In the genomic region with DNA sequence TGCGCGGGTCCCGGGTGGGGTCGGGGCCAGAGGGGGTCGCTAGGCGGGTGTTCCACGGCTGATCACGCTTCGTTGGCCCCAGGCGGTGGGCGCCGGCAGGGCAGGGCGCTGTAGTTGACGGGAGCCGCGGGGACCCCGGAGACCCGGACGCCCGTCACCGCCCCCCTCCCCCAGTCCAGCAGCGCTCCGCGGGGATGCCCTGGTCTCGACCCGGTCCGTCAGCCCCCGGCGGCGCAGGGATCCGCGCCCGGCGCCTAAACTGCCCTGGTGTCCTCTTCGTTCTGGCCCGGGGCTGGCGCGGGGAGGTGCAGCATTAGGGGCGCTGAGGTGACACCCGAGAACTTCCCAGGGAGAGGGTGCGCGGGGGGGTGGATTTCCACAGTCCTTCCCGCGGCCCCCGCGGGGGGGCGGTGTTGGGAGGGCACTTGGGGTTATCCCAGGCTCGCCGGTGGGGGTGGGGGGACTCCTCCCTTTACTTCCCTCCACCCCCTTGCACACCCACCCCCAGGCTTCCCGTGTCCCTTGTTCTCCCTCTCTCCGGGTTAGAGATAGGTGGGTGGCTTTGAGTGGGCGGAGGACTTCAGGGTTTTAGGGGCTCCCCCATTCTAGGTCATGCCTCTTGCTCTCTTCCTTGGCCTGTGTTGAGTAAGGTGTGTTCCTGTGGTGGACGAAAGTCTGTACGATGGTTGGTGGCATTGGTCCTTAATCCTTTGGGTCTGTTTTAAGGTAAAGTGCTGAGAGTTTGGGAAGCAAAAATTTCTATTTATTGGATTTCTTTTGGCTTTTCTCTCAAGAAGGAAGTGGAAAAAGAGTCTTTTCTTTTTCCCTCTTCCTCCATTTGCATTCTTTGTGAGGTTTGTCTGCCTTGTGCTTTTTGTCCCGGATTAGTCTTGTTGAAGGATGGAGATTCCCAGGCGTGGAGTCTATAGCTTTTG, we compare ENCODE assay signal across 8 cellular contexts. TPM values are rescaled to one million over a fixed set of nuclear protein-coding genes. Genes with fewer than 3 reads are reported as not detected.
A peak's percentile ranks its signal among the peaks of the same experiment; 100 is the strongest.
DNase-seq lines count a peak whose midpoint lies in the region; ATAC-seq, FAIRE-seq and TF ChIP-seq lines count a peak whose summit lies in the region.

No MANE protein-coding gene starts in this region.

- H3K18ac ChIP-seq in H1 (ENCODE audit: extremely low read depth, low read length): peak overlapping the region; percentile 35; the same call in 1 of the 2 replicates

- no peak overlapping the region for H3K23ac ChIP-seq in H1 (ENCODE audit: insufficient read length)

- peaks cover 20% of the 10 kb centered on the region for H3K36me3 Mint-ChIP-seq in mesothelial cell of epicardium

- TF ChIP-seq CTCF in H1 (IDR thresholded peaks at IDR 0.05; ENCODE audit: control extremely low read depth in 1 of 3, insufficient read depth in 1 of 3, low read depth in 1 of 3, low read length in 3 of 3): peak in 2 of 3 experiments; percentile 23 to 33; a peak in 2 of 4 replicates
- no peak for TF ChIP-seq CTCF in mesothelial cell of epicardium (IDR thresholded peaks at IDR 0.05; ENCODE audit: unreplicated experiment)

- peak overlapping the region; percentile 47 for H4K5ac ChIP-seq in H1 (ENCODE audit: insufficient read length, low read depth, low read length)

- POLR2A ChIA-PET in H1 (lab: Charles Lee; ENCODE audit: partially characterized antibody): interaction anchor here (0.8 to 2.5 kb wide), 11 partner anchors 13 to 586 kb away, joined by 3 to 10 read pairs (median 4); partner anchors contain the start of genes CLDN11, PRKCI and RPL22L1

- peak overlapping the region; percentile 54; the same call in 1 of the 2 replicates for H2BK5ac ChIP-seq in H1 (ENCODE audit: low read depth, low read length)

- H3K14ac ChIP-seq in H1 (ENCODE audit: insufficient read length): no peak overlapping the region

- no peaks in the 10 kb centered on the region for H3K79me1 ChIP-seq in H1 (ENCODE audit: low read depth, low read length)

- H2AK5ac ChIP-seq in H1 (ENCODE audit: low read depth, low read length): peak overlapping the region; percentile 70; the same call in 1 of the 2 replicates

- peak overlapping the region; percentile 99 for H3K27ac Mint-ChIP-seq in mesothelial cell of epicardium

- peak overlapping the region; percentile 87 for H3K4me3 Mint-ChIP-seq in mesothelial cell of epicardium

- CTCF ChIA-PET in H1 (lab: Charles Lee; ENCODE audit: partially characterized antibody): interaction anchor here (1.0 to 1.7 kb wide), 2 partner anchors 12 to 55 kb away, joined by 3 to 7 read pairs; no protein-coding TSS in a partner anchor

- peak; percentile 73 for DNase-seq in NCI-H1436 (lab: John Stamatoyannopoulos, UW)
- DNase-seq in NCI-H1436 treated with DMSO at 0.1 percent for 48 hours (lab: John Stamatoyannopoulos, UW): no peak
- peak; percentile 30 to 68 for DNase-seq in NCI-H526 (lab: John Stamatoyannopoulos, UW)
- DNase-seq in activated CD8-positive, alpha-beta memory T cell treated with anti-CD3 and anti-CD28 coated beads for 48 hours (ENCODE audit: low read depth in 2 of 3, low spot score in 2 of 3): peak; percentile 48 to 56 (median 52)
- DNase-seq in H1 (ENCODE audit: low read depth in 1 of 2, low spot score in 2 of 2): peak in 1 of 2 experiments; percentile 87
- peak; percentile 56 to 73 for DNase-seq in mesothelial cell of epicardium (ENCODE audit: low spot score in 2 of 2, unreplicated experiment in 2 of 2)
- peak; percentile 63 to 66 for DNase-seq in stimulated activated CD8-positive, alpha-beta memory T cell treated with anti-CD3 and anti-CD28 coated beads, Interleukin-15, amount 100 ng/mL, for 48 hours (ENCODE audit: low read depth in 2 of 2)

- H3K79me2 ChIP-seq in H1 (ENCODE audit: control insufficient read depth in 1 of 2, insufficient read depth in 2 of 2, low read length in 2 of 2): peaks cover 25 to 50% of the 10 kb centered on the region in 2 experiments

- no peaks in the 10 kb centered on the region for H3K27me3 ChIP-seq in H1 (replicated peaks in 1 of 4; ENCODE audit: control insufficient read depth in 3 of 4, extremely low read depth in 1 of 4, insufficient read depth in 3 of 4, low read length in 3 of 4)

- H3K4ac ChIP-seq in H1 (replicated peaks; ENCODE audit: insufficient read length, low read depth, low read length): no peak overlapping the region

- no peak for FAIRE-seq in H1 (lab: Jason Lieb, UNC)

- H3K4me1 Mint-ChIP-seq in mesothelial cell of epicardium: peaks cover 67% of the 10 kb centered on the region

- H3K9me3 Mint-ChIP-seq in mesothelial cell of epicardium: no peaks in the 10 kb centered on the region

- H4K20me1 ChIP-seq in H1 (replicated peaks in 1 of 2; ENCODE audit: control insufficient read depth in 1 of 2, insufficient read depth in 2 of 2, low read length in 2 of 2): peaks cover 4 to 10% of the 10 kb centered on the region in 2 experiments

- peak overlapping the region; percentile 54 to 95 (median 80) for H3K4me3 ChIP-seq in H1 (ENCODE audit: extremely low read depth in 1 of 4, insufficient read depth in 2 of 4, low read depth in 3 of 4, low read length in 4 of 4)

- H4K91ac ChIP-seq in H1 (replicated peaks; ENCODE audit: insufficient read length, low read length): no peak overlapping the region

- peaks cover 8% of the 10 kb centered on the region; the same call in 1 of the 2 replicates for H3K23me2 ChIP-seq in H1 (ENCODE audit: low read depth, low read length)

- peaks cover 0 to 22% (median 4%) of the 10 kb centered on the region in 4 experiments; a peak in 6 of 8 replicates for H3K36me3 ChIP-seq in H1 (ENCODE audit: control insufficient read depth in 2 of 4, insufficient read depth in 4 of 4, low read length in 3 of 4)

- H3K27ac ChIP-seq in H1 (ENCODE audit: low read depth, low read length): peak overlapping the region; percentile 59; the same call in 1 of the 2 replicates

- no peaks in the 10 kb centered on the region for H3K27me3 Mint-ChIP-seq in mesothelial cell of epicardium (ENCODE audit: low read depth)

- H2BK120ac ChIP-seq in H1 (replicated peaks; ENCODE audit: low read depth, low read length): no peak overlapping the region

- no peaks in the 10 kb centered on the region for H3K9me3 ChIP-seq in H1 (ENCODE audit: insufficient read depth in 2 of 2, low read depth in 1 of 2, low read length in 1 of 2)

- H2AFZ ChIP-seq in H1 (ENCODE audit: low read length): no peak overlapping the region

- peak overlapping the region; percentile 66 to 70 for H3K4me2 ChIP-seq in H1 (ENCODE audit: insufficient read depth in 1 of 2, low read depth in 2 of 2, low read length in 2 of 2)

- 1% methylated on average over 16 of the region's 56 CpGs; no CpG with 5 or more reads in 1 of the 2 experiments for WGBS in H1 (ENCODE audit: extremely low coverage in 1 of 2, insufficient coverage in 1 of 2, insufficient read length in 1 of 2, insufficient replicate concordance in 2 of 2, low coverage in 1 of 2, low lambda C conversion rate in 2 of 2, missing lambda C conversion rate in 1 of 2), 2 experiments

- no peak overlapping the region for H2BK12ac ChIP-seq in H1 (ENCODE audit: low read depth, low read length)

- H3K56ac ChIP-seq in H1 (replicated peaks; ENCODE audit: insufficient read length, low read depth, low read length): no peak overlapping the region

- peak; percentile 10 for ATAC-seq in HG02973 (IDR thresholded peaks at IDR 0.05; ENCODE audit: unreplicated experiment)

- no peak overlapping the region for H2BK20ac ChIP-seq in H1 (ENCODE audit: low read length)

- no peak for TF ChIP-seq RAD21 in H1 (IDR thresholded peaks at IDR 0.05 in 1 of 2, conservative IDR thresholded peaks at IDR 0.05 in 1 of 2; ENCODE audit: low read depth in 2 of 2, low read length in 2 of 2)

- no peak overlapping the region for H2BK15ac ChIP-seq in H1 (ENCODE audit: low read length)

- peak overlapping the region; percentile 34 to 85 (median 60) for H3K9ac ChIP-seq in H1 (replicated peaks in 1 of 4; ENCODE audit: extremely low read depth in 1 of 4, low read depth in 3 of 4, low read length in 3 of 4)

- H4K8ac ChIP-seq in H1 (ENCODE audit: extremely low read depth, insufficient read depth, low read length): peak overlapping the region; percentile 96

- TF ChIP-seq EP300 in H1 (IDR thresholded peaks at IDR 0.05; ENCODE audit: borderline replicate concordance in 1 of 2, low read depth in 2 of 2, low read length in 2 of 2): no peak

- TF ChIP-seq POLR2A in H1 (IDR thresholded peaks at IDR 0.05; ENCODE audit: control extremely low read depth in 1 of 2, low read depth in 2 of 2, low read length in 2 of 2): no peak; a peak in 1 of 3 replicates

- peaks cover 2 to 21% (median 9%) of the 10 kb centered on the region in 4 experiments; a peak in 5 of 7 replicates for H3K4me1 ChIP-seq in H1 (replicated peaks in 1 of 4; ENCODE audit: control insufficient read depth in 3 of 4, insufficient read depth in 4 of 4, low read length in 3 of 4)

TF ChIP-seq in H1, 55 proteins besides CTCF, POLR2A, EP300 and RAD21 (continues in another document):
- no peak for TF ChIP-seq TAF7 (optimal IDR thresholded peaks at IDR 0.05; ENCODE audit: borderline replicate concordance, low read depth, low read length)
- no peak for TF ChIP-seq GABPA (IDR thresholded peaks at IDR 0.05; ENCODE audit: borderline replicate concordance, insufficient read depth, low read length)
- TF ChIP-seq KDM4A (IDR thresholded peaks at IDR 0.05; ENCODE audit: low read depth, low read length, severe bottlenecking): peak; percentile 8
- peak; percentile 24; the same call in 1 of the 2 replicates for TF ChIP-seq TAF1 (IDR thresholded peaks at IDR 0.05; ENCODE audit: low read depth, low read length)
- TF ChIP-seq ASH2L (IDR thresholded peaks at IDR 0.05; ENCODE audit: low read length): peak; percentile 61
- no peak for TF ChIP-seq ATF2 (IDR thresholded peaks at IDR 0.05; ENCODE audit: low read length)

RNA-seq across cellular contexts. Expression of gene SKIL, which starts 0.7 kb away (rescaled TPM):
- 266 and 277 TPM in 2 replicates for total RNA-seq in H1 (2021; fragmentation: NEBNext Ultra II Directional; extraction: Animal tissue kit (Norgen Biotek cat#: 25700))
- polyA plus RNA-seq in H1 (2011; rRNA removed): 9.5 and 13.2 TPM in 2 replicates
- 18.5 TPM for polyA plus RNA-seq in H1 (2011; cell fraction: cytosol; rRNA removed)
- polyA plus RNA-seq in H1 (2011; cell fraction: nucleus; rRNA removed): 20.1 TPM
- 29.1 to 79.4 TPM (median 36.5 TPM) in 4 replicates for polyA plus RNA-seq in H1 (2012, experiment 1 of 2)
- polyA plus RNA-seq in H1 (2012, experiment 2 of 2): 2.7 TPM
- 92.2 TPM for polyA plus RNA-seq in H1 (2013, experiment 1 of 2)
- 96.2 TPM for polyA plus RNA-seq in H1 (2013, experiment 2 of 2)
- 158 and 178 TPM in 2 replicates for polyA minus RNA-seq in H1 (2011; rRNA and poly(A)+ RNA removed)
- 75.6 TPM for polyA minus RNA-seq in H1 (2011; cell fraction: cytosol; rRNA and poly(A)+ RNA removed)
- 179 TPM for polyA minus RNA-seq in H1 (2011; cell fraction: nucleus; rRNA and poly(A)+ RNA removed)
- 323 to 328 TPM (median 325 TPM) in 3 replicates for total RNA-seq in mesothelial cell of epicardium
